8 cellular contexts compared by ENCODE assay signal in genomic region chr15:51093865-51094605, GRCh38. TPM values are rescaled to one million over a fixed set of nuclear protein-coding genes. Genes with fewer than 3 reads are reported as not detected.
A peak's percentile ranks its signal among the peaks of the same experiment; 100 is the strongest.
DNase-seq lines count a peak whose midpoint lies in the region; ATAC-seq and TF ChIP-seq lines count a peak whose summit lies in the region.

No MANE protein-coding gene starts in this region.

- no peak for TF ChIP-seq POLR2A in breast epithelium (IDR thresholded peaks at IDR 0.05)
- no peak for TF ChIP-seq POLR2A in suprapubic skin (IDR thresholded peaks at IDR 0.05)

- no peaks in the 10 kb centered on the region; the same call in 1 of the 2 replicates for H3K9me3 ChIP-seq in AG04450 (ENCODE audit: control insufficient read depth, insufficient read depth, low read length)
- H3K9me3 ChIP-seq in breast epithelium, result no peaks in the 10 kb centered on the region
- no peaks in the 10 kb centered on the region for H3K9me3 ChIP-seq in left lung
- no peaks in the 10 kb centered on the region for H3K9me3 ChIP-seq in suprapubic skin

- TF ChIP-seq CTCF in AG04450 (IDR thresholded peaks at IDR 0.05; ENCODE audit: low read depth, low read length) (no peak), HL-60 (IDR thresholded peaks at IDR 0.05; ENCODE audit: insufficient read depth, low read length) (no peak), breast epithelium (IDR thresholded peaks at IDR 0.05) (no peak), left lung (IDR thresholded peaks at IDR 0.05) (no peak), suprapubic skin (IDR thresholded peaks at IDR 0.05) (no peak)

- CTCF ChIA-PET in AG04450 (lab: Charles Lee), result interaction anchor here (0.7 kb wide), 1 partner anchor 39 kb away, joined by 7 read pairs; no protein-coding TSS in a partner anchor

- ATAC-seq in left lung, result peak; percentile 50
- no peak for ATAC-seq in HG03095 (IDR thresholded peaks at IDR 0.05; ENCODE audit: unreplicated experiment)
- no peak for ATAC-seq in HG03521 (IDR thresholded peaks at IDR 0.05; ENCODE audit: unreplicated experiment)

- DNase-seq in AG04450 (ENCODE audit: low read depth, low spot score) (no peak), HL-60 (ENCODE audit: low read depth in 1 of 2, low spot score in 1 of 2) (peak; percentile 37 to 56), breast epithelium (ENCODE audit: low spot score in 2 of 2) (no peak), left lung (peak in 1 of 2 donors; percentile 82), suprapubic skin (ENCODE audit: low spot score in 2 of 2) (peak in 1 of 2 donors; percentile 79)
- DNase-seq in activated CD4-positive, CD25-positive, alpha-beta regulatory T cell treated with anti-CD3 and anti-CD28 coated beads, Interleukin-2, amount 50 U/mL, for 72 hours, result no peak

- intact Hi-C loops in breast epithelium (cut with DNase I; ENCODE audit: low total_unique reads) (no loop called here), left lung (cut with DNase I) (no loop called here)

- no peak for TF ChIP-seq EP300 in suprapubic skin (IDR thresholded peaks at IDR 0.05)

- POLR2A ChIA-PET in AG04450 (lab: Yijun Ruan, JAX), result interaction anchor here (0.7 kb wide), 1 partner anchor 14 kb away, joined by 6 read pairs; no protein-coding TSS in a partner anchor

- H3K27me3 ChIP-seq in AG04450 (ENCODE audit: control insufficient read depth, insufficient read depth, low read length) (peaks cover 49% of the 10 kb centered on the region), HL-60 (ENCODE audit: insufficient read depth, poor library complexity, severe bottlenecking) (peaks cover 36% of the 10 kb centered on the region), breast epithelium (peaks cover 3 to 20% of the 10 kb centered on the region in 2 donors), left lung (peaks cover 20 to 95% of the 10 kb centered on the region in 2 donors), suprapubic skin (peaks cover 6% of the 10 kb centered on the region)

- H3K27ac ChIP-seq in AG04450 (ENCODE audit: low read depth, low read length) (no peak overlapping the region), HL-60 (replicated peaks) (no peak overlapping the region), breast epithelium (peak overlapping the region in 1 of 2 donors; percentile 67), left lung (peak overlapping the region in 1 of 2 donors; percentile 18), suprapubic skin (peak overlapping the region; percentile 73)

- H3K36me3 ChIP-seq in breast epithelium, result no peaks in the 10 kb centered on the region
- H3K36me3 ChIP-seq in left lung, result no peaks in the 10 kb centered on the region
- H3K36me3 ChIP-seq in suprapubic skin, result no peaks in the 10 kb centered on the region

- peaks cover 0 to 6% of the 10 kb centered on the region in 2 donors for H3K4me1 ChIP-seq in breast epithelium
- peaks cover 0 to 31% of the 10 kb centered on the region in 2 donors for H3K4me1 ChIP-seq in left lung
- peaks cover 61% of the 10 kb centered on the region for H3K4me1 ChIP-seq in suprapubic skin

- 2% methylated on average over 46 of the region's 65 CpGs for WGBS in suprapubic skin

- H3K4me3 ChIP-seq in AG04450 (ENCODE audit: low read depth, low read length) (peak overlapping the region; percentile 58), HL-60 (replicated peaks; ENCODE audit: insufficient read depth, low read length) (peak overlapping the region; percentile 64), breast epithelium (peak overlapping the region; percentile 56 to 80 (median 66)), left lung (peak overlapping the region; percentile 44 to 50), suprapubic skin (peak overlapping the region; percentile 63)

RNA-seq across cellular contexts. Expression of gene TNFAIP8L3, which starts 0.7 kb away (rescaled TPM):
- polyA plus RNA-seq in AG04450 (2011; rRNA removed), result 0.30 and 0.36 TPM in 2 replicates
- 0.23 and 0.39 TPM in 2 replicates for polyA minus RNA-seq in AG04450 (2011; rRNA and poly(A)+ RNA removed)
- total RNA-seq in breast epithelium, result 1 to 10 TPM; 2.5 to 4.3 (median 4.0) TPM
- 10 to 100 TPM in 1 of 2 donors, 1 to 10 TPM in 1; 3.7 to 25.0 TPM for total RNA-seq in left lung
- total RNA-seq in suprapubic skin, result 10 to 100 TPM; 11.1 to 30.0 (median 15.9) TPM

Comparison
In these comparisons a context has a peak if more than half of its experiments do, and no peak if none do; other contexts are left out.
1. DNase-seq: peak in HL-60 (2 of 2); none in AG04450 (single experiment), breast epithelium (0 of 2) and activated CD4-positive, CD25-positive, alpha-beta regulatory T cell treated with anti-CD3 and anti-CD28 coated beads, Interleukin-2, amount 50 U/mL, for 72 hours (single experiment).
2. Peak in every context shown above with its lines, with median percentiles within 50 percentile points of each other: H3K4me3 ChIP-seq.